9 cellular contexts compared by ENCODE assay signal in genomic region chr1:78176448-78176847, GRCh38.
DNase-seq lines count a peak whose midpoint lies in the region; ATAC-seq and TF ChIP-seq lines count a peak whose summit lies in the region.
"Had no signal": no experiment of that assay in that cellular context is flagged by ENCODE, and none has a peak within 500 bp of the region (broad histone marks: within the 10 kb centered on the region; RNA-seq: fewer than 3 reads in every experiment).

No MANE protein-coding gene starts in this region.

- no peaks in the 10 kb centered on the region for H3K27me3 ChIP-seq in SJCRH30

- no peaks in the 10 kb centered on the region for H3K36me3 ChIP-seq in SJCRH30

- no peaks in the 10 kb centered on the region for H3K4me1 ChIP-seq in SJCRH30

- TF ChIP-seq CTCF in LNCaP clone FGC (IDR thresholded peaks at IDR 0.05; ENCODE audit: control insufficient read depth, extremely low read depth, insufficient read depth), result no peak

- ATAC-seq in GM18511 (IDR thresholded peaks at IDR 0.05; ENCODE audit: unreplicated experiment) (no peak), GM21737 (IDR thresholded peaks at IDR 0.05; ENCODE audit: unreplicated experiment) (no peak)

- H3K27ac ChIP-seq in SJCRH30, result no peak overlapping the region

- peak; percentile 30 for DNase-seq in COLO829 (ENCODE audit: low spot score)
- DNase-seq in LNCaP clone FGC (ENCODE audit: low read depth), result peak; percentile 93
- peak; percentile 57 to 65 for DNase-seq in SJCRH30
- peak; percentile 19 for DNase-seq in foreskin melanocyte
- DNase-seq in SKM-1 treated with dmso at 0.1 percent for 144 hours (lab: John Stamatoyannopoulos, UW; ENCODE audit: unreplicated experiment), result no peak
- DNase-seq in GM19238 (ENCODE audit: insufficient read length, low spot score), result no peak
- DNase-seq: activated naive CD4-positive, alpha-beta T cell treated with anti-CD3 and anti-CD28 coated beads, Interleukin-2, amount 10 ng/mL, durations not matched to agents 7 days and 5 days had no signal

- H3K4me3 ChIP-seq in LNCaP clone FGC (ENCODE audit: low read depth, low read length) (no peak overlapping the region), SJCRH30 (no peak overlapping the region)

- H3K9me3 ChIP-seq in SJCRH30 (replicated peaks), result no peaks in the 10 kb centered on the region

Comparison
In these comparisons a context has a peak if more than half of its experiments do, and no peak if none do; other contexts are left out.
1. DNase-seq: peak in COLO829 (single experiment), LNCaP clone FGC (single experiment), SJCRH30 (2 of 2) and foreskin melanocyte (single experiment); none in SKM-1 treated with dmso at 0.1 percent for 144 hours (single experiment) and GM19238 (single experiment).